1 cellular context compared by ENCODE assay signal in genomic region chr15:69554321-69554961, GRCh38.
TF ChIP-seq lines count a peak whose summit lies in the region.

No MANE protein-coding gene starts in this region.

TF ChIP-seq in A549, 52 proteins besides CTCF, POLR2A, EP300 and RAD21 (continued from another document):
- TF ChIP-seq RARB (CRISPR knock-in tag; IDR thresholded peaks at IDR 0.05) (no peak), FOSB (CRISPR knock-in tag; IDR thresholded peaks at IDR 0.05) (no peak), ZNF302 (CRISPR knock-in tag; IDR thresholded peaks at IDR 0.05) (no peak), ELK1 (IDR thresholded peaks at IDR 0.05; ENCODE audit: low read depth, low read length) (no peak), CBX2 (IDR thresholded peaks at IDR 0.05; ENCODE audit: borderline replicate concordance, low read depth) (no peak), CBX8 (IDR thresholded peaks at IDR 0.05) (no peak), POLR2AphosphoS2 (conservative IDR thresholded peaks at IDR 0.05; ENCODE audit: low read length) (no peak), ZSCAN20 (CRISPR knock-in tag; IDR thresholded peaks at IDR 0.05) (no peak), REST (IDR thresholded peaks at IDR 0.05) (no peak), CHD2 (IDR thresholded peaks at IDR 0.05; ENCODE audit: low read length, partially characterized antibody) (no peak), MYC (IDR thresholded peaks at IDR 0.05; ENCODE audit: borderline replicate concordance, low read length) (no peak), ATOH8 (CRISPR knock-in tag; IDR thresholded peaks at IDR 0.05; ENCODE audit: low read depth) (no peak), RFX5 (IDR thresholded peaks at IDR 0.05) (no peak), ESRRA (IDR thresholded peaks at IDR 0.05; ENCODE audit: borderline replicate concordance, low read length) (no peak; the same call in 1 of the 2 replicates), JUNB (IDR thresholded peaks at IDR 0.05) (peak; percentile 57; the same call in 1 of the 2 replicates), RCOR1 (IDR thresholded peaks at IDR 0.05; ENCODE audit: low read depth, low read length) (no peak), HOXB5 (CRISPR knock-in tag; IDR thresholded peaks at IDR 0.05) (no peak)
TF ChIP-seq in A549: peak in this region for 9.
